8 cellular contexts compared by ENCODE assay signal in genomic region chr4:931194-931959, GRCh38. TPM values are rescaled to one million over a fixed set of nuclear protein-coding genes. Genes with fewer than 3 reads are reported as not detected.
DNase-seq lines count a peak whose midpoint lies in the region; ATAC-seq and TF ChIP-seq lines count a peak whose summit lies in the region.

No MANE protein-coding gene starts in this region.

- no peaks in the 10 kb centered on the region for H3K27me3 Mint-ChIP-seq in T-helper 17 cell
- H3K27me3 Mint-ChIP-seq in natural killer cell (ENCODE audit: low read depth in 2 of 2) = no peaks in the 10 kb centered on the region

- ATAC-seq in HG02623 (IDR thresholded peaks at IDR 0.05; ENCODE audit: unreplicated experiment) (peak; percentile 4), T-helper 17 cell (peak; percentile 8), natural killer cell (peak; percentile 32 to 57 (median 34)), HG03095 (IDR thresholded peaks at IDR 0.05; ENCODE audit: unreplicated experiment) (no peak)

- H3K4me3 Mint-ChIP-seq in T-helper 17 cell (peak overlapping the region; percentile 96), natural killer cell (peak overlapping the region; percentile 94)

- no peak for TF ChIP-seq CTCF in natural killer cell (IDR thresholded peaks at IDR 0.05)

- H3K9me3 ChIP-seq in T-helper 17 cell (ENCODE audit: control insufficient read depth, low read length, poor library complexity, severe bottlenecking) = no peaks in the 10 kb centered on the region

- H3K4me1 Mint-ChIP-seq in T-helper 17 cell (peaks cover 38% of the 10 kb centered on the region), natural killer cell (peaks cover 31 to 44% of the 10 kb centered on the region in 2 donors)

- H3K9me3 Mint-ChIP-seq in natural killer cell = no peaks in the 10 kb centered on the region

- H3K36me3 Mint-ChIP-seq in T-helper 17 cell (ENCODE audit: low read depth) (no peaks in the 10 kb centered on the region), natural killer cell (no peaks in the 10 kb centered on the region)

- TF ChIP-seq POLR2A in erythroblast (IDR thresholded peaks at IDR 0.05; ENCODE audit: low read length) = no peak

- DNase-seq in EH (ENCODE audit: low read depth) (peak; percentile 64), T-helper 17 cell (peak in 1 of 3 donors; percentile 21), erythroblast (lab: John Stamatoyannopoulos, UW) (peak; percentile 55 to 71), natural killer cell (peak; percentile 38), cortex of kidney (lab: John Stamatoyannopoulos, UW) (no peak), NCI-H226 (no peak)

- intact Hi-C loops in natural killer cell (cut with micrococcal nuclease) = loop anchor here (5.0 kb wide), 1 partner anchor 271 kb away; no protein-coding TSS in a partner anchor

- H3K27ac Mint-ChIP-seq in T-helper 17 cell (peak overlapping the region; percentile 96), natural killer cell (peak overlapping the region; percentile 89 to 95)

RNA-seq across cellular contexts. Expression of gene GAK, which starts 0.7 kb away (rescaled TPM):
- total RNA-seq in T-helper 17 cell (100 to 1,000 TPM; 192 to 215 TPM), natural killer cell (100 to 1,000 TPM; 349 to 358 (median 349) TPM)

RNA-seq across cellular contexts. Expression of gene TMEM175, which starts 0.9 kb away (rescaled TPM):
- total RNA-seq in T-helper 17 cell (10 to 100 TPM; 36.9 to 43.6 TPM), natural killer cell (10 to 100 TPM; 72.8 to 79.8 (median 73.2) TPM)

RNA-seq across cellular contexts. Expression of gene DGKQ, which starts 42.0 kb away (rescaled TPM):
- 10 to 100 TPM; 13.5 to 14.4 TPM for total RNA-seq in T-helper 17 cell
- total RNA-seq in natural killer cell = 10 to 100 TPM; 64.2 to 79.5 (median 65.2) TPM

RNA-seq across cellular contexts. Expression of gene IDUA, which starts 55.5 kb away (rescaled TPM):
- total RNA-seq in T-helper 17 cell (10 to 100 TPM; 56.9 to 58.6 TPM), natural killer cell (10 to 100 TPM; 38.7 to 43.6 (median 43.0) TPM)

Comparison
In these comparisons a context has a peak if more than half of its experiments do, and no peak if none do; other contexts are left out.
1. DNase-seq: peak in EH (single experiment), erythroblast (2 of 2) and natural killer cell (single experiment); none in cortex of kidney (single experiment) and NCI-H226 (single experiment).
2. RNA of gene DGKQ, which starts 42.0 kb away (total RNA-seq): 64.2 to 79.5 TPM in natural killer cell; 13.5 to 14.4 TPM in T-helper 17 cell; every median in the first group is over 4 times any median in the second.